1 cellular context compared by ENCODE assay signal in the genomic region with DNA sequence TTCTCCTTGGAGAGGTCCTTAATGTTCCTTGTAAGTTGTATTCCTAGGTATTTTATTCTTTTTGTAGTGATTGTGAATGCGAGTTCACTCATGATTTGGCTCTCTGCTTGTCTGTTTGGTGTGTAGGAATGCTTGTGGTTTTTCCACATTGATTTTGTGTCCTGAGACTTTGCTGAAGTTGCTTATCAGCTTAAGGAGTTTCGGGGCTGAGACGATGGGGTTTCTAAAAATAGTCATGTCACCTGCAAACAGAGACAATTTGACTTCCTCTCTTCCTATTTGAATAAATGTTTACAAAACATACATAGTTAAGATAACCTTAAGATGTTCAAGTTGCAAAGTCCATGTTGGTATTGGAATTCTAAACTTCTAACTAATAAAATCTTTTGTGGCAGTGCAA.
TF ChIP-seq lines count a peak whose summit lies in the region.

No MANE protein-coding gene starts in this region.

TF ChIP-seq in H1, 55 proteins besides CTCF, POLR2A, EP300 and RAD21 (continued from another document):
- TF ChIP-seq CHD2 (IDR thresholded peaks at IDR 0.05; ENCODE audit: low read length) = no peak
- TF ChIP-seq CBX8 (IDR thresholded peaks at IDR 0.05; ENCODE audit: borderline replicate concordance, low read depth, low read length) = no peak
- no peak for TF ChIP-seq RBBP5 (IDR thresholded peaks at IDR 0.05; ENCODE audit: borderline replicate concordance, low read depth, low read length)
- TF ChIP-seq NANOG (IDR thresholded peaks at IDR 0.05; ENCODE audit: insufficient read depth, low read depth, low read length, poor library complexity, severe bottlenecking) = no peak
- no peak for TF ChIP-seq SIN3A (conservative IDR thresholded peaks at IDR 0.05 in 1 of 2, IDR thresholded peaks at IDR 0.05 in 1 of 2; ENCODE audit: low read depth in 1 of 2, low read length in 2 of 2)
- TF ChIP-seq POU5F1 (IDR thresholded peaks at IDR 0.05; ENCODE audit: low read depth, low read length) = no peak
- no peak for TF ChIP-seq ZNF274 (IDR thresholded peaks at IDR 0.05; ENCODE audit: borderline replicate concordance, extremely low read depth, low read length)
- no peak for TF ChIP-seq TEAD4 (IDR thresholded peaks at IDR 0.05; ENCODE audit: low read depth, low read length)
- no peak for TF ChIP-seq TBP (IDR thresholded peaks at IDR 0.05; ENCODE audit: low read depth, low read length)
- no peak for TF ChIP-seq GTF2F1 (IDR thresholded peaks at IDR 0.05; ENCODE audit: borderline replicate concordance, low read depth, low read length)
- no peak for TF ChIP-seq SRF (IDR thresholded peaks at IDR 0.05; ENCODE audit: low read depth, low read length)
- TF ChIP-seq KDM5A (IDR thresholded peaks at IDR 0.05; ENCODE audit: low read length) = no peak
- TF ChIP-seq SP2 (IDR thresholded peaks at IDR 0.05; ENCODE audit: low read length) = no peak
